ENCODE assay signal across 8 cellular contexts in the genomic region with DNA sequence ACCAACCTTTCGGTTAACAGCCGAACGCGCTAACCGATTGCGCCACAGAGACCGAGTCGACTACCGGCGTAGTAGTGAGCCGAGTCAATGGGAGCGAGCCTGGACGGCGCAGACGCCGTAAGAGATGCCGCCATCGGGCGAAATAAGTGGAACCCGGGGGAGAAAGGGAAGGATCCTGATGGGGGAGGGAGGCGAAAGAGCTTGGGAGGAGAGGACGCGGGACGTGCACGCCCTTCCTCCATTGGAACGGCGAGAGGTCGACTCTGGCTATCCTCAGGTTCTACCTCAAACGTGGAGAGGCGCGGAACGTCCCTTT. TPM values are rescaled to one million over a fixed set of nuclear protein-coding genes. Genes with fewer than 3 reads are reported as not detected.
DNase-seq lines count a peak whose midpoint lies in the region; ATAC-seq, FAIRE-seq and TF ChIP-seq lines count a peak whose summit lies in the region.

No MANE protein-coding gene starts in this region.

- TF ChIP-seq POLR2A in A549 (IDR thresholded peaks at IDR 0.05; ENCODE audit: low read length): peak; percentile 68

- intact Hi-C loops in PC-9 (cut with micrococcal nuclease; ENCODE audit: unreplicated experiment): loop anchor here (2.0 to 5.0 kb wide), 3 partner anchors 46 to 401 kb away; a partner anchor contains a TSS

- TF ChIP-seq CTCF in A549 (IDR thresholded peaks at IDR 0.05) (no peak), PC-9 (conservative IDR thresholded peaks at IDR 0.05) (no peak)

- peaks cover 1% of the 10 kb centered on the region; the same call in 1 of the 2 replicates for H4K20me1 ChIP-seq in PC-9 (ENCODE audit: insufficient read depth)

- no peak for TF ChIP-seq RAD21 in A549 (conservative IDR thresholded peaks at IDR 0.05 in 1 of 2, IDR thresholded peaks at IDR 0.05 in 1 of 2)
- TF ChIP-seq RAD21 in Ishikawa (IDR thresholded peaks at IDR 0.05; ENCODE audit: low read depth): peak; percentile 9; the same call in 1 of the 2 replicates

- H3K9me3 ChIP-seq in A549 (no peaks in the 10 kb centered on the region), PC-9 (ENCODE audit: insufficient read depth, low read depth) (no peaks in the 10 kb centered on the region), muscle layer of colon (ENCODE audit: low read length) (no peaks in the 10 kb centered on the region)

- POLR2A ChIA-PET in A549 (lab: Yijun Ruan, JAX): interaction anchor here (0.9 to 1.5 kb wide), 14 partner anchors 11 to 402 kb away, joined by 3 to 10 read pairs (median 4); a partner anchor contains a TSS
- POLR2A ChIA-PET in PC-9 (lab: Charles Lee; ENCODE audit: unreplicated experiment): interaction anchor here (0.6 kb wide), 2 partner anchors 71 to 102 kb away, joined by 5 to 13 read pairs; no protein-coding TSS in a partner anchor

- H3K36me3 ChIP-seq in PC-9 (ENCODE audit: low read depth) (no peaks in the 10 kb centered on the region), muscle layer of colon (ENCODE audit: insufficient read depth, low read length) (peaks cover 12% of the 10 kb centered on the region)

- TF ChIP-seq EP300 in A549 (IDR thresholded peaks at IDR 0.05) (no peak), Ishikawa (IDR thresholded peaks at IDR 0.05; ENCODE audit: borderline replicate concordance) (0 out of 2 replicates have a peak, but pooled peaks have one; percentile 31)

- H3K9me2 ChIP-seq in PC-9 (ENCODE audit: insufficient read depth): no peaks in the 10 kb centered on the region

- ATAC-seq in A549 (peak; percentile 27 to 44), GM19023 (IDR thresholded peaks at IDR 0.05; ENCODE audit: unreplicated experiment) (peak; percentile 7), esophagus mucosa (peak; percentile 58)

- CTCF ChIA-PET in A549 (lab: Yijun Ruan, JAX): interaction anchor here (0.7 to 2.4 kb wide), 8 partner anchors 10 to 308 kb away, joined by 3 to 33 read pairs (median 4); no protein-coding TSS in a partner anchor
- CTCF ChIA-PET in PC-9 (lab: Charles Lee): no interaction called here

- peak overlapping the region; percentile 96 for H3K4me3 ChIP-seq in A549
- H3K4me3 ChIP-seq in PC-9: peak overlapping the region; percentile 92
- peak overlapping the region; percentile 78 to 84 for H3K4me3 ChIP-seq in muscle layer of colon (ENCODE audit: low read depth in 1 of 2, low read length in 2 of 2)

- WGBS in A549 (ENCODE audit: missing lambda C conversion rate): 1% methylated on average over 32 of the region's 32 CpGs

- DNase-seq in A549 (ENCODE audit: low read depth in 1 of 2, low spot score in 1 of 2) (peak; percentile 86 to 92), PC-9 (peak; percentile 69 to 79)
- DNase-seq in activated T-cell treated with anti-CD3 and anti-CD28 coated beads, Interleukin-2, amount 50 U/mL, for 48 hours: peak; percentile 93 to 94
- peak; percentile 71 to 77 for DNase-seq in stimulated activated CD8-positive, alpha-beta memory T cell treated with anti-CD3 and anti-CD28 coated beads, Interleukin-7, amount 100 ng/mL, for 1 hour (ENCODE audit: low read depth in 2 of 2)

- no peak for FAIRE-seq in A549 (lab: Jason Lieb, UNC)

- H3K4me1 ChIP-seq in A549 (peaks cover 24% of the 10 kb centered on the region), PC-9 (replicated peaks; ENCODE audit: insufficient read depth) (peaks cover 12% of the 10 kb centered on the region), muscle layer of colon (ENCODE audit: insufficient read depth, low read length) (peaks cover 32% of the 10 kb centered on the region)

- H3K4me2 ChIP-seq in A549: peak overlapping the region; percentile 82
- H3K4me2 ChIP-seq in PC-9: peak overlapping the region; percentile 97

- peaks cover 74% of the 10 kb centered on the region for H3K79me2 ChIP-seq in PC-9 (ENCODE audit: low read depth)

- no peaks in the 10 kb centered on the region for H3K27me3 ChIP-seq in PC-9 (ENCODE audit: insufficient read depth, low read depth)
- peaks cover 0 to 5% of the 10 kb centered on the region in 2 donors for H3K27me3 ChIP-seq in muscle layer of colon (ENCODE audit: control insufficient read depth in 1 of 2, insufficient read depth in 2 of 2, low read length in 2 of 2)

- H3K27ac ChIP-seq in A549 (peak overlapping the region; percentile 90 to 98), PC-9 (peak overlapping the region; percentile 79), muscle layer of colon (ENCODE audit: low read depth, low read length) (peak overlapping the region; percentile 96)

- H3K9ac ChIP-seq in muscle layer of colon (ENCODE audit: low read length): peak overlapping the region; percentile 91

- peak overlapping the region; percentile 92 for H2AFZ ChIP-seq in PC-9

- H3F3A ChIP-seq in PC-9 (ENCODE audit: insufficient read depth, low read depth): peaks cover 11% of the 10 kb centered on the region

- no TSS peak for BruUV-seq in PC-9 (replicated peaks; lab: Mats Ljungman, UMichigan)

TF ChIP-seq in A549, 52 proteins besides CTCF, POLR2A, EP300 and RAD21 (continues in another document):
- TF ChIP-seq JUNB (IDR thresholded peaks at IDR 0.05) (no peak), MAZ (IDR thresholded peaks at IDR 0.05; ENCODE audit: borderline replicate concordance, low read depth, low read length) (0 out of 2 replicates have a peak, but pooled peaks have one; percentile 10), RCOR1 (IDR thresholded peaks at IDR 0.05; ENCODE audit: low read depth, low read length) (no peak), CHD2 (IDR thresholded peaks at IDR 0.05; ENCODE audit: low read length, partially characterized antibody) (no peak), RARB (CRISPR knock-in tag; IDR thresholded peaks at IDR 0.05) (0 out of 2 replicates have a peak, but pooled peaks have one; percentile 66), ZNF302 (CRISPR knock-in tag; IDR thresholded peaks at IDR 0.05) (no peak)

TF ChIP-seq in Ishikawa, 13 proteins besides CTCF, POLR2A, EP300 and RAD21:
- no peak for TF ChIP-seq EGR1 (IDR thresholded peaks at IDR 0.05)
- TF ChIP-seq TAF1 (IDR thresholded peaks at IDR 0.05; ENCODE audit: low read depth): peak; percentile 27; the same call in 1 of the 2 replicates
- TF ChIP-seq CEBPB (IDR thresholded peaks at IDR 0.05): peak; percentile 75
- no peak for TF ChIP-seq ZBTB7A (IDR thresholded peaks at IDR 0.05; ENCODE audit: low read depth)
- peak; percentile 93 for TF ChIP-seq TEAD4 (IDR thresholded peaks at IDR 0.05)
- TF ChIP-seq, protein P1, sequence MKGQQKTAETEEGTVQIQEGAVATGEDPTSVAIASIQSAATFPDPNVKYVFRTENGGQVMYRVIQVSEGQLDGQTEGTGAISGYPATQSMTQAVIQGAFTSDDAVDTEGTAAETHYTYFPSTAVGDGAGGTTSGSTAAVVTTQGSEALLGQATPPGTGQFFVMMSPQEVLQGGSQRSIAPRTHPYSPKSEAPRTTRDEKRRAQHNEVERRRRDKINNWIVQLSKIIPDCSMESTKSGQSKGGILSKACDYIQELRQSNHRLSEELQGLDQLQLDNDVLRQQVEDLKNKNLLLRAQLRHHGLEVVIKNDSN (IDR thresholded peaks at IDR 0.05): peak; percentile 4; the same call in 1 of the 2 replicates
- TF ChIP-seq YY1 (IDR thresholded peaks at IDR 0.05; ENCODE audit: low read depth): peak; percentile 71
- TF ChIP-seq CREB1 (IDR thresholded peaks at IDR 0.05; ENCODE audit: low read depth): 0 out of 2 replicates have a peak, but pooled peaks have one; percentile 30
- TF ChIP-seq FOXM1 (IDR thresholded peaks at IDR 0.05; ENCODE audit: borderline replicate concordance, low read depth): peak; percentile 23; the same call in 1 of the 2 replicates
- TF ChIP-seq, protein P2, sequence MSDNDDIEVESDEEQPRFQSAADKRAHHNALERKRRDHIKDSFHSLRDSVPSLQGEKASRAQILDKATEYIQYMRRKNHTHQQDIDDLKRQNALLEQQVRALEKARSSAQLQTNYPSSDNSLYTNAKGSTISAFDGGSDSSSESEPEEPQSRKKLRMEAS (IDR thresholded peaks at IDR 0.05): no peak

RNA-seq across cellular contexts. Expression of a gene that starts 0.8 kb away (rescaled TPM):
- 417 and 467 TPM in 2 replicates for polyA plus RNA-seq in A549 (2011; rRNA removed)
- 1,169 and 1,263 TPM in 2 replicates for polyA plus RNA-seq in A549 (2012; cell fraction: cytosol; rRNA removed)
- 923 and 1,034 TPM in 2 replicates for polyA plus RNA-seq in A549 (2012; cell fraction: nucleus; rRNA removed)
- 463 to 466 TPM (median 465 TPM) in 3 replicates for polyA plus RNA-seq in A549 (2017; fragmentation: RNase III; extraction: RNeasy Plus Mini Kit Qiagen cat#74134 plus additional on column Dnase treatment)
- 409 and 535 TPM in 2 replicates for polyA minus RNA-seq in A549 (2011; rRNA and poly(A)+ RNA removed)
- total RNA-seq in PC-9 (2021): 262 and 278 TPM in 2 replicates
- 179 TPM for total RNA-seq in esophagus mucosa

RNA-seq across cellular contexts. Expression of a gene that starts 3.6 kb away (rescaled TPM):
- polyA plus RNA-seq in A549 (2011; rRNA removed) (19.9 and 21.2 TPM in 2 replicates), A549 (2017; fragmentation: RNase III; extraction: RNeasy Plus Mini Kit Qiagen cat#74134 plus additional on column Dnase treatment) (33.9 to 43.6 TPM (median 42.5 TPM) in 3 replicates)
- 44.9 and 56.9 TPM in 2 replicates for polyA plus RNA-seq in A549 (2012; cell fraction: cytosol; rRNA removed)
- polyA plus RNA-seq in A549 (2012; cell fraction: nucleus; rRNA removed): 70.5 and 88.3 TPM in 2 replicates
- 30.6 and 31.4 TPM in 2 replicates for polyA minus RNA-seq in A549 (2011; rRNA and poly(A)+ RNA removed)
- total RNA-seq in PC-9 (2021) (26.9 and 43.3 TPM in 2 replicates), esophagus mucosa (18.0 TPM)

RNA-seq across cellular contexts. Expression of a gene that starts 21.6 kb away (rescaled TPM):
- polyA plus RNA-seq in A549 (2011; rRNA removed) (24.5 and 32.6 TPM in 2 replicates), A549 (2017; fragmentation: RNase III; extraction: RNeasy Plus Mini Kit Qiagen cat#74134 plus additional on column Dnase treatment) (33.0 to 35.4 TPM (median 34.3 TPM) in 3 replicates)
- 41.3 and 55.7 TPM in 2 replicates for polyA plus RNA-seq in A549 (2012; cell fraction: cytosol; rRNA removed)
- 21.1 and 28.7 TPM in 2 replicates for polyA plus RNA-seq in A549 (2012; cell fraction: nucleus; rRNA removed)
- 12.7 and 18.5 TPM in 2 replicates for polyA minus RNA-seq in A549 (2011; rRNA and poly(A)+ RNA removed)
- total RNA-seq in PC-9 (2021) (36.6 and 38.1 TPM in 2 replicates), esophagus mucosa (28.6 TPM)

RNA-seq across cellular contexts. Expression of a gene that starts 46.7 kb away (rescaled TPM):
- polyA plus RNA-seq in A549 (2011; rRNA removed) (24.2 and 28.9 TPM in 2 replicates), A549 (2017; fragmentation: RNase III; extraction: RNeasy Plus Mini Kit Qiagen cat#74134 plus additional on column Dnase treatment) (24.6 to 29.9 TPM (median 28.3 TPM) in 3 replicates)
- 25.0 and 29.5 TPM in 2 replicates for polyA plus RNA-seq in A549 (2012; cell fraction: cytosol; rRNA removed)
- polyA plus RNA-seq in A549 (2012; cell fraction: nucleus; rRNA removed): 62.5 and 83.6 TPM in 2 replicates
- 37.2 and 41.1 TPM in 2 replicates for polyA minus RNA-seq in A549 (2011; rRNA and poly(A)+ RNA removed)
- total RNA-seq in PC-9 (2021) (113 and 127 TPM in 2 replicates), esophagus mucosa (40.2 TPM)

RNA-seq across cellular contexts. Expression of a gene that starts 47.6 kb away (rescaled TPM):
- polyA plus RNA-seq in A549 (2011; rRNA removed) (40.3 and 42.5 TPM in 2 replicates), A549 (2017; fragmentation: RNase III; extraction: RNeasy Plus Mini Kit Qiagen cat#74134 plus additional on column Dnase treatment) (53.7 to 56.7 TPM (median 55.3 TPM) in 3 replicates)
- polyA plus RNA-seq in A549 (2012; cell fraction: cytosol; rRNA removed): 35.4 and 40.9 TPM in 2 replicates
- polyA plus RNA-seq in A549 (2012; cell fraction: nucleus; rRNA removed): 41.8 and 43.7 TPM in 2 replicates
- 49.7 and 56.2 TPM in 2 replicates for polyA minus RNA-seq in A549 (2011; rRNA and poly(A)+ RNA removed)
- total RNA-seq in PC-9 (2021) (40.6 and 47.4 TPM in 2 replicates), esophagus mucosa (15.1 TPM)

Comparison
In these comparisons a context has a peak if more than half of its experiments do, and no peak if none do; other contexts are left out.
1. Peak in every context shown above with its lines: DNase-seq, ATAC-seq, H3K4me3 ChIP-seq and H3K27ac ChIP-seq.
2. ATAC-seq: peak in every context shown above with its lines; median percentile 58 in esophagus mucosa; 36 in A549; 7 in GM19023.